Comparison of ENCODE assay signal across 31 cellular contexts in the genomic region with DNA sequence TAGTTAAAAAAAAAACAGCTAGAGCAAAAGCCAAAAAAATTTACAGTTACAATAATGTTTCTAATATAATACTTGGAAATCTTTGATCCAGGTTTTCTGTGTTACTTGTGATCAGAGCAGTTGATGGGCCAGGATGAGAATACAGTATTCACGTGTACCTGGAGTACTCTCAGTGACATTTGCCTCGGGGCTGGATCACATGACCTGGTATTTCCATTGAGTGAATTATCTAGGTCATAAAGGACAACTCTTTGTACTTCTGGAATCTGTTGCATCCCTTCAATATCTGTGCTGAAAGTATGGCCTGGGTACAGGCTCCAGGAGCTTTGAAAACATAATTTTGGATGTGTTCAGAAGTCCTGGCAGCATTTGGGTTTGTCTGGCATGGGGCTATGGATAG.
"Had no signal": no experiment of that assay in that cellular context is flagged by ENCODE, and none has a peak within 500 bp of the region (broad histone marks: within the 10 kb centered on the region; RNA-seq: fewer than 3 reads in every experiment).

No MANE protein-coding gene starts in this region.

- H3K36me3 ChIP-seq: brain microvascular endothelial cell, esophagus squamous epithelium, gastroesophageal sphincter had no signal

- H3K9me3 ChIP-seq: gastroesophageal sphincter had no signal

- DNase-seq: activated CD4-positive, alpha-beta memory T cell treated with anti-CD3 and anti-CD28 coated beads for 36 hours; activated CD4-positive, alpha-beta T cell treated with anti-CD3 and anti-CD28 coated beads for 36 hours; activated CD4-positive, alpha-beta T cell treated with anti-CD3 and anti-CD28 coated beads, Interleukin-2, amount 10 ng/mL, durations not matched to agents 24 days and 14 days; activated CD4-positive, CD25-positive, alpha-beta regulatory T cell; activated CD4-positive, CD25-positive, alpha-beta regulatory T cell treated with anti-CD3 and anti-CD28 coated beads, Interleukin-2, amount 50 U/mL, for 72 hours; activated CD8-positive, alpha-beta memory T cell treated with anti-CD3 and anti-CD28 coated beads, Interleukin-2, amount 10 ng/mL, durations not matched to agents 7 days and 5 days; activated CD8-positive, alpha-beta memory T cell treated with anti-CD3 and anti-CD28 coated beads, Interleukin-2, amount 50 U/mL, for 4 hours; activated CD8-positive, alpha-beta T cell treated with anti-CD3 and anti-CD28 coated beads, Interleukin-2, amount 10 ng/mL, durations not matched to agents 7 days and 5 days; activated gamma-delta T cell; activated naive CD4-positive, alpha-beta T cell; activated naive CD4-positive, alpha-beta T cell treated with anti-CD3 and anti-CD28 coated beads, Interleukin-2, amount 10 ng/mL, durations not matched to agents 7 days and 5 days; activated naive CD8-positive, alpha-beta T cell treated with anti-CD3 and anti-CD28 coated beads, Interleukin-2, amount 10 ng/mL, durations not matched to agents 7 days and 5 days; activated T-cell treated with anti-CD3 and anti-CD28 coated beads, Interleukin-2, amount 50 U/mL, for 1 hour; activated T-cell treated with anti-CD3 and anti-CD28 coated beads, Interleukin-2, amount 50 U/mL, for 48 hours; amniotic stem cell; anterior cingulate cortex; brain microvascular endothelial cell; cortex of kidney; dermis blood vessel endothelial cell; effector CD4-positive, alpha-beta T cell; effector memory CD8-positive, alpha-beta T cell; esophagus squamous epithelium; foreskin melanocyte; T-helper 1 cell; T-helper 17 cell; T1000 had no signal

- H3K27me3 Mint-ChIP-seq: activated CD4-positive, alpha-beta memory T cell treated with anti-CD3 and anti-CD28 coated beads for 36 hours; activated CD4-positive, alpha-beta T cell treated with anti-CD3 and anti-CD28 coated beads for 36 hours; activated CD4-positive, alpha-beta T cell treated with anti-CD3 and anti-CD28 coated beads, Interleukin-2, amount 10 ng/mL, durations not matched to agents 24 days and 14 days; activated CD8-positive, alpha-beta memory T cell treated with anti-CD3 and anti-CD28 coated beads, Interleukin-2, amount 10 ng/mL, durations not matched to agents 7 days and 5 days; activated naive CD4-positive, alpha-beta T cell treated with anti-CD3 and anti-CD28 coated beads, Interleukin-2, amount 10 ng/mL, durations not matched to agents 7 days and 5 days; activated naive CD8-positive, alpha-beta T cell treated with anti-CD3 and anti-CD28 coated beads, Interleukin-2, amount 10 ng/mL, durations not matched to agents 7 days and 5 days; T-helper 17 cell had no signal

- H3K27me3 ChIP-seq: brain microvascular endothelial cell had no signal

- H3K27ac Mint-ChIP-seq: activated CD4-positive, alpha-beta memory T cell treated with anti-CD3 and anti-CD28 coated beads for 36 hours; activated CD4-positive, alpha-beta T cell treated with anti-CD3 and anti-CD28 coated beads for 36 hours; activated CD4-positive, alpha-beta T cell treated with anti-CD3 and anti-CD28 coated beads, Interleukin-2, amount 10 ng/mL, durations not matched to agents 24 days and 14 days; activated CD8-positive, alpha-beta memory T cell treated with anti-CD3 and anti-CD28 coated beads, Interleukin-2, amount 10 ng/mL, durations not matched to agents 7 days and 5 days; activated CD8-positive, alpha-beta T cell treated with anti-CD3 and anti-CD28 coated beads, Interleukin-2, amount 10 ng/mL, durations not matched to agents 7 days and 5 days; activated naive CD4-positive, alpha-beta T cell treated with anti-CD3 and anti-CD28 coated beads, Interleukin-2, amount 10 ng/mL, durations not matched to agents 7 days and 5 days; activated naive CD4-positive, alpha-beta T cell treated with anti-CD3 and anti-CD28 coated beads, Interleukin-2, amount 50 U/mL, for 72 hours; activated naive CD8-positive, alpha-beta T cell treated with anti-CD3 and anti-CD28 coated beads, Interleukin-2, amount 10 ng/mL, durations not matched to agents 7 days and 5 days; effector memory CD8-positive, alpha-beta T cell; T-helper 17 cell; T-helper 2 cell treated with Interferon-gamma antibody and Interleukin-4, amounts not matched to agents 5 μg/mL and 100 μg/mL, for 36 hours had no signal

- H3K4me1 Mint-ChIP-seq: activated naive CD4-positive, alpha-beta T cell treated with anti-CD3 and anti-CD28 coated beads, Interleukin-2, amount 10 ng/mL, durations not matched to agents 7 days and 5 days had no signal

- H3K9me3 Mint-ChIP-seq: activated CD4-positive, alpha-beta T cell treated with anti-CD3 and anti-CD28 coated beads, Interleukin-2, amount 10 ng/mL, durations not matched to agents 24 days and 14 days; activated naive CD4-positive, alpha-beta T cell treated with anti-CD3 and anti-CD28 coated beads, Interleukin-2, amount 50 U/mL, for 72 hours; central memory CD8-positive, alpha-beta T cell; effector memory CD8-positive, alpha-beta T cell had no signal

- H3K27ac ChIP-seq: brain microvascular endothelial cell, epithelial cell of prostate, esophagus squamous epithelium, gastroesophageal sphincter had no signal

- ATAC-seq: activated CD4-positive, alpha-beta T cell treated with anti-CD3 and anti-CD28 coated beads for 36 hours; activated CD8-positive, alpha-beta memory T cell treated with anti-CD3 and anti-CD28 coated beads, Interleukin-2, amount 10 ng/mL, durations not matched to agents 7 days and 5 days; activated CD8-positive, alpha-beta T cell treated with anti-CD3 and anti-CD28 coated beads, Interleukin-2, amount 10 ng/mL, durations not matched to agents 7 days and 5 days; activated naive CD4-positive, alpha-beta T cell treated with anti-CD3 and anti-CD28 coated beads, Interleukin-2, amount 50 U/mL, for 72 hours; effector memory CD8-positive, alpha-beta T cell; gastroesophageal sphincter; T-helper 17 cell had no signal

- H3K4me3 ChIP-seq: esophagus squamous epithelium, gastroesophageal sphincter had no signal

- H3K4me3 Mint-ChIP-seq: activated CD4-positive, alpha-beta memory T cell treated with anti-CD3 and anti-CD28 coated beads for 36 hours; activated CD4-positive, alpha-beta T cell treated with anti-CD3 and anti-CD28 coated beads for 36 hours; activated CD4-positive, alpha-beta T cell treated with anti-CD3 and anti-CD28 coated beads, Interleukin-2, amount 10 ng/mL, durations not matched to agents 24 days and 14 days; activated CD8-positive, alpha-beta memory T cell treated with anti-CD3 and anti-CD28 coated beads, Interleukin-2, amount 10 ng/mL, durations not matched to agents 7 days and 5 days; activated CD8-positive, alpha-beta T cell treated with anti-CD3 and anti-CD28 coated beads, Interleukin-2, amount 10 ng/mL, durations not matched to agents 7 days and 5 days; activated naive CD4-positive, alpha-beta T cell treated with anti-CD3 and anti-CD28 coated beads, Interleukin-2, amount 10 ng/mL, durations not matched to agents 7 days and 5 days; activated naive CD8-positive, alpha-beta T cell treated with anti-CD3 and anti-CD28 coated beads, Interleukin-2, amount 10 ng/mL, durations not matched to agents 7 days and 5 days; central memory CD8-positive, alpha-beta T cell; effector memory CD8-positive, alpha-beta T cell; T-helper 17 cell; T-helper 2 cell treated with Interferon-gamma antibody and Interleukin-4, amounts not matched to agents 5 μg/mL and 100 μg/mL, for 36 hours had no signal

- H3K4me1 ChIP-seq: gastroesophageal sphincter had no signal
